1 cellular context compared by ENCODE assay signal in the genomic region with DNA sequence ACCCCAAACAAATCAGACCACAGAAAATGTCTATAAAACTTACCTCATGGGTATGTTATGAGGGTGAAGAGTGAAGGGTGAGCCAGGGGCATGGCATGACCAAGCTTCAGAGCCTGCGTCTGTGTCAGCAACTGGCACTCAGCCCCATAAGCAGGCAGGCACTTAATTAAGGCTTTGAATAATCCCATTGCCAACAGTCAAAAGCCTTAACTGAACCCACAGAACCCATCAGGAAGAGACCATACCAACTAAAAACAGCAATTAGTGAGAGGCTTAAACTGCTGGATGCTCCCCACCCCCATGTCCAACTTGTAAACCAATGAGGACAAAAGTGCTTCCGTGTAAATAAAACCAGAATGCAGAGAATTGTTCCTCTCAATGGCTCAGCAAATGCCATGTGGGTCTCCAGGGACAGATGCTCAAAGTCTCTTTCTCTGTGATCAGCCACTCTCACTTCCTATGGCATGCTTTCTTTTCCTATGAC.
TF ChIP-seq lines count a peak whose summit lies in the region.

No MANE protein-coding gene starts in this region.

TF ChIP-seq in HepG2, 621 proteins besides CTCF, POLR2A, EP300 and RAD21 (continues in another document):
- TF ChIP-seq NFIB (CRISPR knock-in tag; IDR thresholded peaks at IDR 0.05; ENCODE audit: borderline replicate concordance) (no peak), KDM6A (CRISPR knock-in tag; IDR thresholded peaks at IDR 0.05; ENCODE audit: low read depth) (peak; percentile 56; the same call in 1 of the 2 replicates), GATAD2A (CRISPR knock-in tag; IDR thresholded peaks at IDR 0.05) (peak; percentile 61), FOXA3 (CRISPR knock-in tag; IDR thresholded peaks at IDR 0.05) (peak; percentile 76), ZNF878 (CRISPR knock-in tag; IDR thresholded peaks at IDR 0.05) (peak; percentile 58; the same call in 1 of the 2 replicates), RFX5 (IDR thresholded peaks at IDR 0.05; ENCODE audit: low read depth, low read length) (no peak), ZNF644 (CRISPR knock-in tag; IDR thresholded peaks at IDR 0.05; ENCODE audit: low read depth) (peak; percentile 79), REL (CRISPR knock-in tag; conservative IDR thresholded peaks at IDR 0.05) (no peak), ZMYM3 (CRISPR knock-in tag; IDR thresholded peaks at IDR 0.05) (0 out of 2 replicates have a peak, but pooled peaks have one; percentile 18), SOX5 (CRISPR knock-in tag; IDR thresholded peaks at IDR 0.05; ENCODE audit: borderline replicate concordance) (peak; percentile 92), POGZ (CRISPR knock-in tag; IDR thresholded peaks at IDR 0.05) (peak; percentile 71; the same call in 1 of the 2 replicates), ZNF383 (CRISPR knock-in tag; IDR thresholded peaks at IDR 0.05; ENCODE audit: borderline replicate concordance) (no peak), FOSL2 (CRISPR knock-in tag; IDR thresholded peaks at IDR 0.05) (peak; percentile 24; the same call in 1 of the 2 replicates), MTA3 (CRISPR knock-in tag; IDR thresholded peaks at IDR 0.05) (no peak), ZFYVE20 (CRISPR knock-in tag; IDR thresholded peaks at IDR 0.05; ENCODE audit: borderline replicate concordance, low read depth) (no peak), ZNF343 (CRISPR knock-in tag; IDR thresholded peaks at IDR 0.05) (no peak), DNMT1 (CRISPR knock-in tag; IDR thresholded peaks at IDR 0.05) (no peak), MXI1 (IDR thresholded peaks at IDR 0.05; ENCODE audit: borderline replicate concordance, low read depth, low read length) (peak; percentile 63; the same call in 1 of the 3 replicates), TGIF2 (CRISPR knock-in tag; IDR thresholded peaks at IDR 0.05) (peak; percentile 54; the same call in 1 of the 2 replicates), ZNF556 (CRISPR knock-in tag; IDR thresholded peaks at IDR 0.05; ENCODE audit: borderline replicate concordance) (no peak), ETV5 (CRISPR knock-in tag; IDR thresholded peaks at IDR 0.05; ENCODE audit: borderline replicate concordance) (peak; percentile 91), SKI (IDR thresholded peaks at IDR 0.05; ENCODE audit: partially characterized antibody) (no peak), PCBP1 (IDR thresholded peaks at IDR 0.05; ENCODE audit: borderline replicate concordance, low read depth, low read length) (no peak)
- TF ChIP-seq, protein P1, sequence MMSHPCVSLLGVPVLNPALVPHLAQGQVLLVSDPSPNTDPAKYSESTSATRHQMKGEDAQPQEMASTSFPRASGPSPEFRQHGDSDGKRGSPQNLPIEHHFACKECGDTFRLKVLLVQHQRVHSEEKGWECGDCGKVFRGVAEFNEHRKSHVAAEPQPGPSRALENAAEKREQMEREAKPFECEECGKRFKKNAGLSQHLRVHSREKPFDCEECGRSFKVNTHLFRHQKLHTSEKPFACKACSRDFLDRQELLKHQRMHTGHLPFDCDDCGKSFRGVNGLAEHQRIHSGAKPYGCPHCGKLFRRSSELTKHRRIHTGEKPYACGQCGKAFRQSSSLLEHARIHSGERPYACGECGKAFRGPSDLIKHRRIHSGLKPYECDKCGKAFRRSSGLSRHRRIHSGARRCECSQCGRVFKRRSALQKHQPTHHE (CRISPR knock-in tag; IDR thresholded peaks at IDR 0.05; ENCODE audit: borderline replicate concordance): no peak
- TF ChIP-seq, protein P2, sequence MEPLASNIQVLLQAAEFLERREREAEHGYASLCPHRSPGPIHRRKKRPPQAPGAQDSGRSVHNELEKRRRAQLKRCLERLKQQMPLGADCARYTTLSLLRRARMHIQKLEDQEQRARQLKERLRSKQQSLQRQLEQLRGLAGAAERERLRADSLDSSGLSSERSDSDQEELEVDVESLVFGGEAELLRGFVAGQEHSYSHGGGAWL (CRISPR knock-in tag; IDR thresholded peaks at IDR 0.05): no peak
- TF ChIP-seq, protein P3, sequence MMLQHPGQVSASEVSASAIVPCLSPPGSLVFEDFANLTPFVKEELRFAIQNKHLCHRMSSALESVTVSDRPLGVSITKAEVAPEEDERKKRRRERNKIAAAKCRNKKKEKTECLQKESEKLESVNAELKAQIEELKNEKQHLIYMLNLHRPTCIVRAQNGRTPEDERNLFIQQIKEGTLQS (CRISPR knock-in tag; IDR thresholded peaks at IDR 0.05): no peak
- TF ChIP-seq, protein P4, sequence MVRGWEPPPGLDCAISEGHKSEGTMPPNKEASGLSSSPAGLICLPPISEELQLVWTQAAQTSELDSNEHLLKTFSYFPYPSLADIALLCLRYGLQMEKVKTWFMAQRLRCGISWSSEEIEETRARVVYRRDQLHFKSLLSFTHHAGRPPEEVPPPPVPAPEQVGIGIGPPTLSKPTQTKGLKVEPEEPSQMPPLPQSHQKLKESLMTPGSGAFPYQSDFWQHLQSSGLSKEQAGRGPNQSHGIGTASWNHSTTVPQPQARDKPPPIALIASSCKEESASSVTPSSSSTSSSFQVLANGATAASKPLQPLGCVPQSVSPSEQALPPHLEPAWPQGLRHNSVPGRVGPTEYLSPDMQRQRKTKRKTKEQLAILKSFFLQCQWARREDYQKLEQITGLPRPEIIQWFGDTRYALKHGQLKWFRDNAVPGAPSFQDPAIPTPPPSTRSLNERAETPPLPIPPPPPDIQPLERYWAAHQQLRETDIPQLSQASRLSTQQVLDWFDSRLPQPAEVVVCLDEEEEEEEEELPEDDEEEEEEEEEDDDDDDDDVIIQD (CRISPR knock-in tag; IDR thresholded peaks at IDR 0.05; ENCODE audit: low read depth): peak; percentile 90; the same call in 1 of the 2 replicates
- TF ChIP-seq, protein P5, sequence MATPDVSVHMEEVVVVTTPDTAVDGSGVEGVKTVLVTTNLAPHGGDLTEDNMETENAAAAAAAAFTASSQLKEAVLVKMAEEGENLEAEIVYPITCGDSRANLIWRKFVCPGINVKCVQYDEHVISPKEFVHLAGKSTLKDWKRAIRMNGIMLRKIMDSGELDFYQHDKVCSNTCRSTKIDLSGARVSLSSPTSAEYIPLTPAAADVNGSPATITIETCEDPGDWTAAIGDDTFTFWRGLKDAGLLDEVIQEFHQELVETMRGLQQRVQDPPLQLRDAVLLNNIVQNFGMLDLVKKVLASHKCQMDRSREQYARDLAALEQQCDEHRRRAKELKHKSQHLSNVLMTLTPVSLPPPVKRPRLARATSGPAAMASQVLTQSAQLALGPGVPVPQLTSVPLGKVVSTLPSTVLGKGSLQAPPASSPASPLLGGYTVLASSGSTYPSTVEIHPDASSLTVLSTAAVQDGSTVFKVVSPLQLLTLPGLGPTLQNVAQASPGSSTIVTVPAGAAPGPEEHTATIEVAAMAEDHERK (CRISPR knock-in tag; IDR thresholded peaks at IDR 0.05; ENCODE audit: low read depth): no peak
- TF ChIP-seq, protein P6, sequence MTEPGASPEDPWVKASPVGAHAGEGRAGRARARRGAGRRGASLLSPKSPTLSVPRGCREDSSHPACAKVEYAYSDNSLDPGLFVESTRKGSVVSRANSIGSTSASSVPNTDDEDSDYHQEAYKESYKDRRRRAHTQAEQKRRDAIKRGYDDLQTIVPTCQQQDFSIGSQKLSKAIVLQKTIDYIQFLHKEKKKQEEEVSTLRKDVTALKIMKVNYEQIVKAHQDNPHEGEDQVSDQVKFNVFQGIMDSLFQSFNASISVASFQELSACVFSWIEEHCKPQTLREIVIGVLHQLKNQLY (CRISPR knock-in tag; IDR thresholded peaks at IDR 0.05): 0 out of 2 replicates have a peak, but pooled peaks have one; percentile 17
- TF ChIP-seq, protein P7, sequence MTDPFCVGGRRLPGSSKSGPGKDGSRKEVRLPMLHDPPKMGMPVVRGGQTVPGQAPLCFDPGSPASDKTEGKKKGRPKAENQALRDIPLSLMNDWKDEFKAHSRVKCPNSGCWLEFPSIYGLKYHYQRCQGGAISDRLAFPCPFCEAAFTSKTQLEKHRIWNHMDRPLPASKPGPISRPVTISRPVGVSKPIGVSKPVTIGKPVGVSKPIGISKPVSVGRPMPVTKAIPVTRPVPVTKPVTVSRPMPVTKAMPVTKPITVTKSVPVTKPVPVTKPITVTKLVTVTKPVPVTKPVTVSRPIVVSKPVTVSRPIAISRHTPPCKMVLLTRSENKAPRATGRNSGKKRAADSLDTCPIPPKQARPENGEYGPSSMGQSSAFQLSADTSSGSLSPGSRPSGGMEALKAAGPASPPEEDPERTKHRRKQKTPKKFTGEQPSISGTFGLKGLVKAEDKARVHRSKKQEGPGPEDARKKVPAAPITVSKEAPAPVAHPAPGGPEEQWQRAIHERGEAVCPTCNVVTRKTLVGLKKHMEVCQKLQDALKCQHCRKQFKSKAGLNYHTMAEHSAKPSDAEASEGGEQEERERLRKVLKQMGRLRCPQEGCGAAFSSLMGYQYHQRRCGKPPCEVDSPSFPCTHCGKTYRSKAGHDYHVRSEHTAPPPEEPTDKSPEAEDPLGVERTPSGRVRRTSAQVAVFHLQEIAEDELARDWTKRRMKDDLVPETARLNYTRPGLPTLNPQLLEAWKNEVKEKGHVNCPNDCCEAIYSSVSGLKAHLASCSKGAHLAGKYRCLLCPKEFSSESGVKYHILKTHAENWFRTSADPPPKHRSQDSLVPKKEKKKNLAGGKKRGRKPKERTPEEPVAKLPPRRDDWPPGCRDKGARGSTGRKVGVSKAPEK (CRISPR knock-in tag; IDR thresholded peaks at IDR 0.05; ENCODE audit: borderline replicate concordance): no peak
- TF ChIP-seq, protein P8, sequence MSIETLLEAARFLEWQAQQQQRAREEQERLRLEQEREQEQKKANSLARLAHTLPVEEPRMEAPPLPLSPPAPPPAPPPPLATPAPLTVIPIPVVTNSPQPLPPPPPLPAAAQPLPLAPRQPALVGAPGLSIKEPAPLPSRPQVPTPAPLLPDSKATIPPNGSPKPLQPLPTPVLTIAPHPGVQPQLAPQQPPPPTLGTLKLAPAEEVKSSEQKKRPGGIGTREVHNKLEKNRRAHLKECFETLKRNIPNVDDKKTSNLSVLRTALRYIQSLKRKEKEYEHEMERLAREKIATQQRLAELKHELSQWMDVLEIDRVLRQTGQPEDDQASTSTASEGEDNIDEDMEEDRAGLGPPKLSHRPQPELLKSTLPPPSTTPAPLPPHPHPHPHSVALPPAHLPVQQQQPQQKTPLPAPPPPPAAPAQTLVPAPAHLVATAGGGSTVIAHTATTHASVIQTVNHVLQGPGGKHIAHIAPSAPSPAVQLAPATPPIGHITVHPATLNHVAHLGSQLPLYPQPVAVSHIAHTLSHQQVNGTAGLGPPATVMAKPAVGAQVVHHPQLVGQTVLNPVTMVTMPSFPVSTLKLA (IDR thresholded peaks at IDR 0.05): peak; percentile 5; the same call in 1 of the 2 replicates
- TF ChIP-seq, protein P9, sequence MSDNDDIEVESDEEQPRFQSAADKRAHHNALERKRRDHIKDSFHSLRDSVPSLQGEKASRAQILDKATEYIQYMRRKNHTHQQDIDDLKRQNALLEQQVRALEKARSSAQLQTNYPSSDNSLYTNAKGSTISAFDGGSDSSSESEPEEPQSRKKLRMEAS (IDR thresholded peaks at IDR 0.05): peak; percentile 85
- TF ChIP-seq, protein P10, sequence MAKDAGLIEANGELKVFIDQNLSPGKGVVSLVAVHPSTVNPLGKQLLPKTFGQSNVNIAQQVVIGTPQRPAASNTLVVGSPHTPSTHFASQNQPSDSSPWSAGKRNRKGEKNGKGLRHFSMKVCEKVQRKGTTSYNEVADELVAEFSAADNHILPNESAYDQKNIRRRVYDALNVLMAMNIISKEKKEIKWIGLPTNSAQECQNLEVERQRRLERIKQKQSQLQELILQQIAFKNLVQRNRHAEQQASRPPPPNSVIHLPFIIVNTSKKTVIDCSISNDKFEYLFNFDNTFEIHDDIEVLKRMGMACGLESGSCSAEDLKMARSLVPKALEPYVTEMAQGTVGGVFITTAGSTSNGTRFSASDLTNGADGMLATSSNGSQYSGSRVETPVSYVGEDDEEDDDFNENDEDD (CRISPR knock-in tag; IDR thresholded peaks at IDR 0.05; ENCODE audit: borderline replicate concordance): peak; percentile 61; the same call in 1 of the 2 replicates
- TF ChIP-seq, protein P11, sequence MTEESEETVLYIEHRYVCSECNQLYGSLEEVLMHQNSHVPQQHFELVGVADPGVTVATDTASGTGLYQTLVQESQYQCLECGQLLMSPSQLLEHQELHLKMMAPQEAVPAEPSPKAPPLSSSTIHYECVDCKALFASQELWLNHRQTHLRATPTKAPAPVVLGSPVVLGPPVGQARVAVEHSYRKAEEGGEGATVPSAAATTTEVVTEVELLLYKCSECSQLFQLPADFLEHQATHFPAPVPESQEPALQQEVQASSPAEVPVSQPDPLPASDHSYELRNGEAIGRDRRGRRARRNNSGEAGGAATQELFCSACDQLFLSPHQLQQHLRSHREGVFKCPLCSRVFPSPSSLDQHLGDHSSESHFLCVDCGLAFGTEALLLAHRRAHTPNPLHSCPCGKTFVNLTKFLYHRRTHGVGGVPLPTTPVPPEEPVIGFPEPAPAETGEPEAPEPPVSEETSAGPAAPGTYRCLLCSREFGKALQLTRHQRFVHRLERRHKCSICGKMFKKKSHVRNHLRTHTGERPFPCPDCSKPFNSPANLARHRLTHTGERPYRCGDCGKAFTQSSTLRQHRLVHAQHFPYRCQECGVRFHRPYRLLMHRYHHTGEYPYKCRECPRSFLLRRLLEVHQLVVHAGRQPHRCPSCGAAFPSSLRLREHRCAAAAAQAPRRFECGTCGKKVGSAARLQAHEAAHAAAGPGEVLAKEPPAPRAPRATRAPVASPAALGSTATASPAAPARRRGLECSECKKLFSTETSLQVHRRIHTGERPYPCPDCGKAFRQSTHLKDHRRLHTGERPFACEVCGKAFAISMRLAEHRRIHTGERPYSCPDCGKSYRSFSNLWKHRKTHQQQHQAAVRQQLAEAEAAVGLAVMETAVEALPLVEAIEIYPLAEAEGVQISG (CRISPR knock-in tag; IDR thresholded peaks at IDR 0.05): no peak
- TF ChIP-seq, protein P12, sequence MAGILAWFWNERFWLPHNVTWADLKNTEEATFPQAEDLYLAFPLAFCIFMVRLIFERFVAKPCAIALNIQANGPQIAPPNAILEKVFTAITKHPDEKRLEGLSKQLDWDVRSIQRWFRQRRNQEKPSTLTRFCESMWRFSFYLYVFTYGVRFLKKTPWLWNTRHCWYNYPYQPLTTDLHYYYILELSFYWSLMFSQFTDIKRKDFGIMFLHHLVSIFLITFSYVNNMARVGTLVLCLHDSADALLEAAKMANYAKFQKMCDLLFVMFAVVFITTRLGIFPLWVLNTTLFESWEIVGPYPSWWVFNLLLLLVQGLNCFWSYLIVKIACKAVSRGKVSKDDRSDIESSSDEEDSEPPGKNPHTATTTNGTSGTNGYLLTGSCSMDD (CRISPR knock-in tag; IDR thresholded peaks at IDR 0.05): no peak
- TF ChIP-seq, protein P13, sequence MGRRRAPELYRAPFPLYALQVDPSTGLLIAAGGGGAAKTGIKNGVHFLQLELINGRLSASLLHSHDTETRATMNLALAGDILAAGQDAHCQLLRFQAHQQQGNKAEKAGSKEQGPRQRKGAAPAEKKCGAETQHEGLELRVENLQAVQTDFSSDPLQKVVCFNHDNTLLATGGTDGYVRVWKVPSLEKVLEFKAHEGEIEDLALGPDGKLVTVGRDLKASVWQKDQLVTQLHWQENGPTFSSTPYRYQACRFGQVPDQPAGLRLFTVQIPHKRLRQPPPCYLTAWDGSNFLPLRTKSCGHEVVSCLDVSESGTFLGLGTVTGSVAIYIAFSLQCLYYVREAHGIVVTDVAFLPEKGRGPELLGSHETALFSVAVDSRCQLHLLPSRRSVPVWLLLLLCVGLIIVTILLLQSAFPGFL (CRISPR knock-in tag; IDR thresholded peaks at IDR 0.05): no peak
